1 cellular context compared by ENCODE assay signal in genomic region chr20:6575912-6576391, GRCh38.
A peak's percentile ranks its signal among the peaks of the same experiment; 100 is the strongest.
TF ChIP-seq lines count a peak whose summit lies in the region.

No MANE protein-coding gene starts in this region.

TF ChIP-seq in GM12878, 131 proteins besides CTCF, POLR2A, EP300 and RAD21 (continued from another document and continues in another):
- TF ChIP-seq, protein P1, sequence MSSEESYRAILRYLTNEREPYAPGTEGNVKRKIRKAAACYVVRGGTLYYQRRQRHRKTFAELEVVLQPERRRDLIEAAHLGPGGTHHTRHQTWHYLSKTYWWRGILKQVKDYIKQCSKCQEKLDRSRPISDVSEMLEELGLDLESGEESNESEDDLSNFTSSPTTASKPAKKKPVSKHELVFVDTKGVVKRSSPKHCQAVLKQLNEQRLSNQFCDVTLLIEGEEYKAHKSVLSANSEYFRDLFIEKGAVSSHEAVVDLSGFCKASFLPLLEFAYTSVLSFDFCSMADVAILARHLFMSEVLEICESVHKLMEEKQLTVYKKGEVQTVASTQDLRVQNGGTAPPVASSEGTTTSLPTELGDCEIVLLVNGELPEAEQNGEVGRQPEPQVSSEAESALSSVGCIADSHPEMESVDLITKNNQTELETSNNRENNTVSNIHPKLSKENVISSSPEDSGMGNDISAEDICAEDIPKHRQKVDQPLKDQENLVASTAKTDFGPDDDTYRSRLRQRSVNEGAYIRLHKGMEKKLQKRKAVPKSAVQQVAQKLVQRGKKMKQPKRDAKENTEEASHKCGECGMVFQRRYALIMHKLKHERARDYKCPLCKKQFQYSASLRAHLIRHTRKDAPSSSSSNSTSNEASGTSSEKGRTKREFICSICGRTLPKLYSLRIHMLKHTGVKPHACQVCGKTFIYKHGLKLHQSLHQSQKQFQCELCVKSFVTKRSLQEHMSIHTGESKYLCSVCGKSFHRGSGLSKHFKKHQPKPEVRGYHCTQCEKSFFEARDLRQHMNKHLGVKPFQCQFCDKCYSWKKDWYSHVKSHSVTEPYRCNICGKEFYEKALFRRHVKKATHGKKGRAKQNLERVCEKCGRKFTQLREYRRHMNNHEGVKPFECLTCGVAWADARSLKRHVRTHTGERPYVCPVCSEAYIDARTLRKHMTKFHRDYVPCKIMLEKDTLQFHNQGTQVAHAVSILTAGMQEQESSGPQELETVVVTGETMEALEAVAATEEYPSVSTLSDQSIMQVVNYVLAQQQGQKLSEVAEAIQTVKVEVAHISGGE (CRISPR knock-in tag; IDR thresholded peaks at IDR 0.05) = no peak
- TF ChIP-seq NRF1 (conservative IDR thresholded peaks at IDR 0.05; ENCODE audit: low read depth, low read length) = no peak
- peak; percentile 82 for TF ChIP-seq ZNF687 (IDR thresholded peaks at IDR 0.05)
- peak; percentile 70; the same call in 1 of the 2 replicates for TF ChIP-seq MYB (IDR thresholded peaks at IDR 0.05; ENCODE audit: borderline replicate concordance, low read depth, low read length)
- no peak for TF ChIP-seq CHD1 (IDR thresholded peaks at IDR 0.05; ENCODE audit: low read depth, low read length)
- TF ChIP-seq, protein P2, sequence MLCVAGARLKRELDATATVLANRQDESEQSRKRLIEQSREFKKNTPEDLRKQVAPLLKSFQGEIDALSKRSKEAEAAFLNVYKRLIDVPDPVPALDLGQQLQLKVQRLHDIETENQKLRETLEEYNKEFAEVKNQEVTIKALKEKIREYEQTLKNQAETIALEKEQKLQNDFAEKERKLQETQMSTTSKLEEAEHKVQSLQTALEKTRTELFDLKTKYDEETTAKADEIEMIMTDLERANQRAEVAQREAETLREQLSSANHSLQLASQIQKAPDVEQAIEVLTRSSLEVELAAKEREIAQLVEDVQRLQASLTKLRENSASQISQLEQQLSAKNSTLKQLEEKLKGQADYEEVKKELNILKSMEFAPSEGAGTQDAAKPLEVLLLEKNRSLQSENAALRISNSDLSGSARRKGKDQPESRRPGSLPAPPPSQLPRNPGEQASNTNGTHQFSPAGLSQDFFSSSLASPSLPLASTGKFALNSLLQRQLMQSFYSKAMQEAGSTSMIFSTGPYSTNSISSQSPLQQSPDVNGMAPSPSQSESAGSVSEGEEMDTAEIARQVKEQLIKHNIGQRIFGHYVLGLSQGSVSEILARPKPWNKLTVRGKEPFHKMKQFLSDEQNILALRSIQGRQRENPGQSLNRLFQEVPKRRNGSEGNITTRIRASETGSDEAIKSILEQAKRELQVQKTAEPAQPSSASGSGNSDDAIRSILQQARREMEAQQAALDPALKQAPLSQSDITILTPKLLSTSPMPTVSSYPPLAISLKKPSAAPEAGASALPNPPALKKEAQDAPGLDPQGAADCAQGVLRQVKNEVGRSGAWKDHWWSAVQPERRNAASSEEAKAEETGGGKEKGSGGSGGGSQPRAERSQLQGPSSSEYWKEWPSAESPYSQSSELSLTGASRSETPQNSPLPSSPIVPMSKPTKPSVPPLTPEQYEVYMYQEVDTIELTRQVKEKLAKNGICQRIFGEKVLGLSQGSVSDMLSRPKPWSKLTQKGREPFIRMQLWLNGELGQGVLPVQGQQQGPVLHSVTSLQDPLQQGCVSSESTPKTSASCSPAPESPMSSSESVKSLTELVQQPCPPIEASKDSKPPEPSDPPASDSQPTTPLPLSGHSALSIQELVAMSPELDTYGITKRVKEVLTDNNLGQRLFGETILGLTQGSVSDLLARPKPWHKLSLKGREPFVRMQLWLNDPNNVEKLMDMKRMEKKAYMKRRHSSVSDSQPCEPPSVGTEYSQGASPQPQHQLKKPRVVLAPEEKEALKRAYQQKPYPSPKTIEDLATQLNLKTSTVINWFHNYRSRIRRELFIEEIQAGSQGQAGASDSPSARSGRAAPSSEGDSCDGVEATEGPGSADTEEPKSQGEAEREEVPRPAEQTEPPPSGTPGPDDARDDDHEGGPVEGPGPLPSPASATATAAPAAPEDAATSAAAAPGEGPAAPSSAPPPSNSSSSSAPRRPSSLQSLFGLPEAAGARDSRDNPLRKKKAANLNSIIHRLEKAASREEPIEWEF (IDR thresholded peaks at IDR 0.05; ENCODE audit: insufficient replicate concordance, low read depth, low read length) = no peak
- no peak for TF ChIP-seq NFYA (IDR thresholded peaks at IDR 0.05; ENCODE audit: borderline replicate concordance, low read depth, low read length)
- no peak for TF ChIP-seq HCFC1 (IDR thresholded peaks at IDR 0.05; ENCODE audit: low read length)
- TF ChIP-seq STAT1 (conservative IDR thresholded peaks at IDR 0.05) = no peak
- no peak for TF ChIP-seq RUNX3 (IDR thresholded peaks at IDR 0.05; ENCODE audit: low read length)
- TF ChIP-seq BACH1 (IDR thresholded peaks at IDR 0.05; ENCODE audit: borderline replicate concordance) = no peak; the same call in 1 of the 2 replicates
- TF ChIP-seq ELK1 (IDR thresholded peaks at IDR 0.05; ENCODE audit: low read depth, low read length) = no peak
- peak; percentile 78 for TF ChIP-seq IKZF1 (conservative IDR thresholded peaks at IDR 0.05)
- TF ChIP-seq ZNF24 (IDR thresholded peaks at IDR 0.05) = 0 out of 2 replicates have a peak, but pooled peaks have one; percentile 1
- TF ChIP-seq RCOR1 (conservative IDR thresholded peaks at IDR 0.05; ENCODE audit: low read depth, low read length) = 0 out of 2 replicates have a peak, but pooled peaks have one; percentile 39
- TF ChIP-seq POLR2AphosphoS2 (IDR thresholded peaks at IDR 0.05; ENCODE audit: low read depth, low read length) = no peak
- TF ChIP-seq KLF5 (IDR thresholded peaks at IDR 0.05; ENCODE audit: partially characterized antibody) = peak; percentile 65
- no peak for TF ChIP-seq JUND (IDR thresholded peaks at IDR 0.05; ENCODE audit: low read depth, low read length)
- no peak for TF ChIP-seq RBBP5 (conservative IDR thresholded peaks at IDR 0.05)
- TF ChIP-seq PKNOX1 (IDR thresholded peaks at IDR 0.05) = peak; percentile 83
- TF ChIP-seq GABPA (IDR thresholded peaks at IDR 0.05; ENCODE audit: low read depth) = no peak
- TF ChIP-seq HDAC2 (IDR thresholded peaks at IDR 0.05) = no peak
- no peak for TF ChIP-seq WRNIP1 (IDR thresholded peaks at IDR 0.05; ENCODE audit: borderline replicate concordance, low read depth, low read length)
- TF ChIP-seq TCF7 (IDR thresholded peaks at IDR 0.05; ENCODE audit: borderline replicate concordance) = no peak
- peak; percentile 94 for TF ChIP-seq NBN (IDR thresholded peaks at IDR 0.05)
- TF ChIP-seq PAX5 (IDR thresholded peaks at IDR 0.05; ENCODE audit: borderline replicate concordance, low read depth, low read length) = no peak; the same call in 1 of the 2 replicates
- TF ChIP-seq REST (IDR thresholded peaks at IDR 0.05; ENCODE audit: low read depth, low read length) = no peak
- peak; percentile 30; the same call in 1 of the 2 replicates for TF ChIP-seq RB1 (IDR thresholded peaks at IDR 0.05; ENCODE audit: borderline replicate concordance)
- TF ChIP-seq PAX8 (IDR thresholded peaks at IDR 0.05) = no peak
- TF ChIP-seq IKZF2 (IDR thresholded peaks at IDR 0.05) = peak; percentile 85 to 87; a peak in 3 of 4 replicates
- TF ChIP-seq RAD51 (IDR thresholded peaks at IDR 0.05) = no peak
- no peak for TF ChIP-seq USF2 (IDR thresholded peaks at IDR 0.05; ENCODE audit: borderline replicate concordance, low read depth, low read length)
- TF ChIP-seq, protein P3, sequence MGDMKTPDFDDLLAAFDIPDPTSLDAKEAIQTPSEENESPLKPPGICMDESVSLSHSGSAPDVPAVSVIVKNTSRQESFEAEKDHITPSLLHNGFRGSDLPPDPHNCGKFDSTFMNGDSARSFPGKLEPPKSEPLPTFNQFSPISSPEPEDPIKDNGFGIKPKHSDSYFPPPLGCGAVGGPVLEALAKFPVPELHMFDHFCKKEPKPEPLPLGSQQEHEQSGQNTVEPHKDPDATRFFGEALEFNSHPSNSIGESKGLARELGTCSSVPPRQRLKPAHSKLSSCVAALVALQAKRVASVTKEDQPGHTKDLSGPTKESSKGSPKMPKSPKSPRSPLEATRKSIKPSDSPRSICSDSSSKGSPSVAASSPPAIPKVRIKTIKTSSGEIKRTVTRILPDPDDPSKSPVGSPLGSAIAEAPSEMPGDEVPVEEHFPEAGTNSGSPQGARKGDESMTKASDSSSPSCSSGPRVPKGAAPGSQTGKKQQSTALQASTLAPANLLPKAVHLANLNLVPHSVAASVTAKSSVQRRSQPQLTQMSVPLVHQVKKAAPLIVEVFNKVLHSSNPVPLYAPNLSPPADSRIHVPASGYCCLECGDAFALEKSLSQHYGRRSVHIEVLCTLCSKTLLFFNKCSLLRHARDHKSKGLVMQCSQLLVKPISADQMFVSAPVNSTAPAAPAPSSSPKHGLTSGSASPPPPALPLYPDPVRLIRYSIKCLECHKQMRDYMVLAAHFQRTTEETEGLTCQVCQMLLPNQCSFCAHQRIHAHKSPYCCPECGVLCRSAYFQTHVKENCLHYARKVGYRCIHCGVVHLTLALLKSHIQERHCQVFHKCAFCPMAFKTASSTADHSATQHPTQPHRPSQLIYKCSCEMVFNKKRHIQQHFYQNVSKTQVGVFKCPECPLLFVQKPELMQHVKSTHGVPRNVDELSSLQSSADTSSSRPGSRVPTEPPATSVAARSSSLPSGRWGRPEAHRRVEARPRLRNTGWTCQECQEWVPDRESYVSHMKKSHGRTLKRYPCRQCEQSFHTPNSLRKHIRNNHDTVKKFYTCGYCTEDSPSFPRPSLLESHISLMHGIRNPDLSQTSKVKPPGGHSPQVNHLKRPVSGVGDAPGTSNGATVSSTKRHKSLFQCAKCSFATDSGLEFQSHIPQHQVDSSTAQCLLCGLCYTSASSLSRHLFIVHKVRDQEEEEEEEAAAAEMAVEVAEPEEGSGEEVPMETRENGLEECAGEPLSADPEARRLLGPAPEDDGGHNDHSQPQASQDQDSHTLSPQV (IDR thresholded peaks at IDR 0.05) = no peak
- TF ChIP-seq SMAD5 (IDR thresholded peaks at IDR 0.05; ENCODE audit: low read depth) = no peak
- peak; percentile 63; the same call in 1 of the 2 replicates for TF ChIP-seq DPF2 (IDR thresholded peaks at IDR 0.05)
